In the genomic region with DNA sequence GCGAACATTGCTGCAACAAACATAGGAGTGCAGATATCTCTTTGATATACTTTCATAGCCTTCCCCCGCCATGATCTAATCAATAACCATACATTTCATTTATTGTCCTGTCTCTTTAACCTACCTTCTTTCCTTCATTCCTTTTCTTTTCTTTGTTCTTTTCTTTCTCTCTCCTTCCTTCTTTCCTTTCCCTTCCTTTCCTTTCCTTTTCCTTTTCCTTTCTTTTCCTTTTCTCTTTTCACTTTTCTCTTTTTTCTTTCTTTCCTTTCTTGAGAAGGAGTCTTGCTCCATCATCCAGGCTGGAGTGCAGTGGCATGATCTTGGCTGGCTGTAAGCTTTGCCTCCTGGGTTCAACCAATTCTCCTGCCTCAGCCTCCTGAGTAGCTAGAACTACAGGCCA, we compare ENCODE assay signal across 27 cellular contexts.
"Had no signal": no experiment of that assay in that cellular context is flagged by ENCODE, and none has a peak within 500 bp of the region (broad histone marks: within the 10 kb centered on the region; RNA-seq: fewer than 3 reads in every experiment).

No MANE protein-coding gene starts in this region.

- DNase-seq: naive thymus-derived CD8-positive, alpha-beta T cell; occipital lobe; ovary; posterior cingulate gyrus; right cardiac atrium; right lobe of liver; sigmoid colon; small intestine; stimulated activated CD4-positive, alpha-beta T cell treated with anti-CD3 and anti-CD28 coated beads, Interleukin-15, amount 100 ng/mL, for 24 hours; stimulated activated CD4-positive, alpha-beta T cell treated with anti-CD3 and anti-CD28 coated beads, Interleukin-2, amount 100 ng/mL, for 24 hours; stimulated activated CD4-positive, alpha-beta T cell treated with anti-CD3 and anti-CD28 coated beads, Interleukin-2, amount 100 ng/mL, for 48 hours; stimulated activated CD4-positive, alpha-beta T cell treated with anti-CD3 and anti-CD28 coated beads, Interleukin-4, amount 100 ng/mL, for 24 hours; stimulated activated naive B cell treated with anti-CD40 and anti-IgM and Interleukin-4, amounts not matched to agents 10 μg/mL and 1 μg/mL and 100 μg/mL, for 72 hours; stimulated activated naive CD4-positive, alpha-beta T cell treated with Interleukin-2 at 50 U/mL for 16 hours; stomach; thyroid gland; trophoblast cell; upper lobe of left lung had no signal

- H3K9me3 Mint-ChIP-seq: naive thymus-derived CD8-positive, alpha-beta T cell; natural killer cell treated with Interleukin-12 subunit alpha and Interleukin-12 subunit beta and Interleukin-15 and Interleukin-18, amount 100 ng/mL, for 72 hours; neural progenitor cell; stimulated activated effector memory CD8-positive, alpha-beta T cell treated with anti-CD3 and anti-CD28 coated beads, Interleukin-12 subunit alpha, Interleukin-12 subunit beta, amount 100 ng/mL, for 72 hours; stimulated activated naive B cell treated with anti-CD40 and anti-IgM and Interleukin-4, amounts not matched to agents 10 μg/mL and 1 μg/mL and 100 μg/mL, for 72 hours; stimulated activated naive CD8-positive, alpha-beta T cell treated with anti-CD3 and anti-CD28 coated beads, Interleukin-15, Interleukin-2, amounts not matched to agents 100 ng/mL and 50 ng/mL, for 24 hours had no signal

- H3K4me3 Mint-ChIP-seq: naive thymus-derived CD8-positive, alpha-beta T cell; natural killer cell treated with Interleukin-12 subunit alpha and Interleukin-12 subunit beta and Interleukin-15 and Interleukin-18, amount 100 ng/mL, for 72 hours; neural progenitor cell; stimulated activated effector memory CD8-positive, alpha-beta T cell treated with anti-CD3 and anti-CD28 coated beads, Interleukin-12 subunit alpha, Interleukin-12 subunit beta, amount 100 ng/mL, for 72 hours; stimulated activated naive B cell treated with anti-CD40 and anti-IgM and Interleukin-4, amounts not matched to agents 10 μg/mL and 1 μg/mL and 100 μg/mL, for 72 hours; stimulated activated naive CD8-positive, alpha-beta T cell treated with anti-CD3 and anti-CD28 coated beads, Interleukin-15, Interleukin-2, amounts not matched to agents 100 ng/mL and 50 ng/mL, for 24 hours had no signal

- H3K4me3 ChIP-seq: neural progenitor cell, ovary, prostate gland, right lobe of liver, sigmoid colon, stomach, thoracic aorta, thyroid gland, tibial nerve, upper lobe of left lung, vagina had no signal

- H3K4me1 ChIP-seq: neural progenitor cell, parathyroid adenoma, sigmoid colon, thyroid gland, vagina had no signal

- H3K4me1 Mint-ChIP-seq: neural progenitor cell; stimulated activated effector memory CD8-positive, alpha-beta T cell treated with anti-CD3 and anti-CD28 coated beads, Interleukin-12 subunit alpha, Interleukin-12 subunit beta, amount 100 ng/mL, for 72 hours; stimulated activated naive B cell treated with anti-CD40 and anti-IgM and Interleukin-4, amounts not matched to agents 10 μg/mL and 1 μg/mL and 100 μg/mL, for 72 hours had no signal

- H3K27ac ChIP-seq: neural progenitor cell, ovary, parathyroid adenoma, prostate gland, right lobe of liver, sigmoid colon, stomach, thoracic aorta, thyroid gland, tibial nerve, upper lobe of left lung, vagina had no signal

- H3K36me3 Mint-ChIP-seq: naive thymus-derived CD8-positive, alpha-beta T cell; natural killer cell treated with Interleukin-12 subunit alpha and Interleukin-12 subunit beta and Interleukin-15 and Interleukin-18, amount 100 ng/mL, for 72 hours; neural progenitor cell; stimulated activated effector memory CD8-positive, alpha-beta T cell treated with anti-CD3 and anti-CD28 coated beads, Interleukin-12 subunit alpha, Interleukin-12 subunit beta, amount 100 ng/mL, for 72 hours; stimulated activated naive B cell treated with anti-CD40 and anti-IgM and Interleukin-4, amounts not matched to agents 10 μg/mL and 1 μg/mL and 100 μg/mL, for 72 hours had no signal

- H3K27ac Mint-ChIP-seq: natural killer cell treated with Interleukin-12 subunit alpha and Interleukin-12 subunit beta and Interleukin-15 and Interleukin-18, amount 100 ng/mL, for 72 hours; neural progenitor cell; stimulated activated effector memory CD8-positive, alpha-beta T cell treated with anti-CD3 and anti-CD28 coated beads, Interleukin-12 subunit alpha, Interleukin-12 subunit beta, amount 100 ng/mL, for 72 hours; stimulated activated naive B cell treated with anti-CD40 and anti-IgM and Interleukin-4, amounts not matched to agents 10 μg/mL and 1 μg/mL and 100 μg/mL, for 72 hours; stimulated activated naive CD8-positive, alpha-beta T cell treated with anti-CD3 and anti-CD28 coated beads, Interleukin-15, Interleukin-2, amounts not matched to agents 100 ng/mL and 50 ng/mL, for 24 hours had no signal

- H3K36me3 ChIP-seq: neural progenitor cell, ovary, prostate gland, right lobe of liver, sigmoid colon, thyroid gland, vagina had no signal

- H3K9me3 ChIP-seq: ovary, prostate gland, right lobe of liver, sigmoid colon, stomach, thoracic aorta, thyroid gland, tibial nerve, upper lobe of left lung, vagina had no signal
